Comparison of ENCODE assay signal across 9 cellular contexts in genomic region chr5:174735498-174736350, GRCh38. TPM values are rescaled to one million over a fixed set of nuclear protein-coding genes. Genes with fewer than 3 reads are reported as not detected.
DNase-seq lines count a peak whose midpoint lies in the region; ATAC-seq and TF ChIP-seq lines count a peak whose summit lies in the region.
"Had no signal": no experiment of that assay in that cellular context is flagged by ENCODE, and none has a peak within 500 bp of the region (broad histone marks: within the 10 kb centered on the region; RNA-seq: fewer than 3 reads in every experiment).

No MANE protein-coding gene starts in this region.

- H3K4me3 ChIP-seq in cardiac muscle cell: peak overlapping the region; percentile 34
- no peak overlapping the region for H3K4me3 ChIP-seq in adrenal gland

- H3K27ac ChIP-seq in cardiac muscle cell: no peak overlapping the region
- H3K27ac ChIP-seq in adrenal gland: no peak overlapping the region
- H3K27ac ChIP-seq: right atrium auricular region had no signal

- H3K36me3 ChIP-seq in cardiac muscle cell (no peaks in the 10 kb centered on the region), adrenal gland (replicated peaks in 1 of 2) (no peaks in the 10 kb centered on the region)
- H3K36me3 ChIP-seq: right atrium auricular region had no signal

- DNase-seq in cardiac muscle cell (ENCODE audit: low read depth in 1 of 2, low spot score in 1 of 2): peak; percentile 28 to 70
- DNase-seq in Right ventricle myocardium inferior (ENCODE audit: missing footprints): no peak
- DNase-seq in adrenal gland: peak in 4 of 7 donors; percentile 22 to 28 (median 27)
- DNase-seq in iPS-NIHi7 (ENCODE audit: extremely low spot score): peak; percentile 78
- DNase-seq in type B pancreatic cell (ENCODE audit: extremely low spot score, unreplicated experiment): peak; percentile 80
- DNase-seq in SHP77 (lab: John Stamatoyannopoulos, UW): no peak
- DNase-seq in DMS153 treated with DMSO at 0.1 percent for 48 hours (lab: John Stamatoyannopoulos, UW; ENCODE audit: unreplicated experiment): no peak

- 2 to 9% (median 2%) methylated on average over 25 to 55 of the region's 55 CpGs for WGBS in adrenal gland, 4 donors

- intact Hi-C loops in Right ventricle myocardium inferior (cut with DNase I): loop anchor here (5.0 kb wide), 1 partner anchor 318 kb away; no protein-coding TSS in a partner anchor
- intact Hi-C loops in adrenal gland (cut with DNase I): loop anchor here in 1 of 2 donors (2.0 kb wide), 1 partner anchor 315 kb away; no protein-coding TSS in a partner anchor

- no peak for TF ChIP-seq POLR2A in adrenal gland (IDR thresholded peaks at IDR 0.05)

- no peaks in the 10 kb centered on the region for H3K9me3 Mint-ChIP-seq in type B pancreatic cell

- H3K27me3 ChIP-seq in cardiac muscle cell: peaks cover 69% of the 10 kb centered on the region
- H3K27me3 ChIP-seq in adrenal gland: peaks cover 62% of the 10 kb centered on the region

- peak overlapping the region; percentile 89 for H3K27ac Mint-ChIP-seq in type B pancreatic cell

- H3K4me3 Mint-ChIP-seq in type B pancreatic cell: peak overlapping the region; percentile 87

- H3K9me3 ChIP-seq in cardiac muscle cell (ENCODE audit: low read depth) (no peaks in the 10 kb centered on the region), adrenal gland (replicated peaks in 1 of 3) (no peaks in the 10 kb centered on the region)
- H3K9me3 ChIP-seq: right atrium auricular region had no signal

- H3K4me1 ChIP-seq in cardiac muscle cell (ENCODE audit: low read depth) (peaks cover 34% of the 10 kb centered on the region), adrenal gland (replicated peaks in 1 of 2) (no peaks in the 10 kb centered on the region)

- ATAC-seq in Right ventricle myocardium inferior (no peak), GM19467 (IDR thresholded peaks at IDR 0.05; ENCODE audit: unreplicated experiment) (no peak)

- peaks cover 4% of the 10 kb centered on the region for H3K36me3 Mint-ChIP-seq in type B pancreatic cell

- H3K4me1 Mint-ChIP-seq in type B pancreatic cell (ENCODE audit: unreplicated experiment): peaks cover 59% of the 10 kb centered on the region

- TF ChIP-seq CTCF in cardiac muscle cell (IDR thresholded peaks at IDR 0.05; ENCODE audit: low read depth, low read length) (peak; percentile 61), adrenal gland (IDR thresholded peaks at IDR 0.05) (peak; percentile 9 to 56 (median 44)), type B pancreatic cell (conservative IDR thresholded peaks at IDR 0.05) (peak; percentile 74)

- H3K27me3 Mint-ChIP-seq in type B pancreatic cell: peaks cover 69% of the 10 kb centered on the region

RNA-seq across cellular contexts. Expression of gene MSX2, which starts 11.3 kb away (rescaled TPM):
- total RNA-seq in cardiac muscle cell (104 and 125 TPM in 2 replicates), Right ventricle myocardium inferior (1.4 TPM), adrenal gland (1 to 10 TPM in 2 of 8 donors, under 1 TPM in 5, not detected in 1; 0.39 to 1.3 (median 0.60) TPM), type B pancreatic cell (ENCODE audit: low replicate concordance) (55.6 and 69.7 TPM in 2 replicates)
- polyA plus RNA-seq in cardiac muscle cell (91.8 and 123 TPM in 2 replicates), adrenal gland (under 1 TPM; 0.24 to 0.34 (median 0.32) TPM)

Comparison
In these comparisons a context has a peak if more than half of its experiments do, and no peak if none do; other contexts are left out.
1. DNase-seq: peak in cardiac muscle cell (2 of 2), adrenal gland (4 of 7), iPS-NIHi7 (single experiment) and type B pancreatic cell (single experiment); none in Right ventricle myocardium inferior (single experiment), SHP77 (0 of 2) and DMS153 treated with DMSO at 0.1 percent for 48 hours (single experiment).
2. RNA of gene MSX2, which starts 11.3 kb away (total RNA-seq): 104 to 125 TPM in cardiac muscle cell and 55.6 to 69.7 TPM in type B pancreatic cell; 1.4 TPM in Right ventricle myocardium inferior (single experiment) and 0.39 to 1.3 TPM in adrenal gland; every median in the first group is over 10 times any median in the second.
3. Peak in every context shown above with its lines, with median percentiles within 50 percentile points of each other: CTCF ChIP-seq.